Comparison of ENCODE assay signal across 35 cellular contexts in the genomic region with DNA sequence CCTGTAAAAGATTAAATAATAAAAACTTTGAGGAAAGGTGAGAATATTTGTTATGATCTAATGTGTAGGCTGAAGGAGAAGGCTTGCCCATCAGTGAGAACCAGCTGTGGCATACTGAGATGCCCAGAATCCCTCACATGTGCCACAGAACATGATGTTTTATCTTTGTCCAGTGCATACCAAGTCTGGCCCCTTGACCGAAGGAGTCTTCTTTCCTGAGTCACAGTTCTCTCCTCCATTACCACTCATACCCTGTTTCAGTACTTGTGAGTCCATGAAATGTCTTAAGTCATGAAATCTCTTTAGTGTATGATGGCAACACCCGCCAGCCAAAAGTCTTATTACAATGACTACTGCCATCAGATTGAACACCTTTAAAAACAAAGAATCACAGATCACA.
"Had no signal": no experiment of that assay in that cellular context is flagged by ENCODE, and none has a peak within 500 bp of the region (broad histone marks: within the 10 kb centered on the region; RNA-seq: fewer than 3 reads in every experiment).

No MANE protein-coding gene starts in this region.

- H3K4me2 ChIP-seq: KMS-11 had no signal

- H3K36me3 ChIP-seq: MG63 had no signal

- DNase-seq: Karpas-422, Kasumi-1, KG1, MG63, MM.1S, MV-4-11, NCI-H1048, NCI-H1092, NCI-H1092 treated with DMSO at 0.1 percent for 48 hours, NCI-H1105, NCI-H1105 treated with DMSO at 0.1 percent for 48 hours, NCI-H1417, NCI-H1417 treated with DMSO at 0.1 percent for 48 hours, NCI-H1436, NCI-H1436 treated with DMSO at 0.1 percent for 48 hours, NCI-H146, NCI-H1694, NCI-H1694 treated with DMSO at 0.1 percent for 48 hours, NCI-H187, NCI-H187 treated with DMSO at 0.1 percent for 48 hours, NCI-H1930, NCI-H2029, NCI-H2081, NCI-H2081 treated with DMSO at 0.1 percent for 48 hours, NCI-H2107, NCI-H2171, NCI-H2171 treated with DMSO at 0.1 percent for 48 hours, NCI-H2227 treated with DMSO at 0.1 percent for 48 hours, NCI-H226, NCI-H345, NCI-H446, NCI-H446 treated with DMSO at 0.1 percent for 48 hours, NCI-H510A, NCI-H510A treated with DMSO at 0.1 percent for 48 hours had no signal

- H3K27me3 ChIP-seq: MG63 had no signal

- H3K4me3 ChIP-seq: MG63 had no signal

- H3K27ac ChIP-seq: KMS-11 had no signal

- H3K9ac ChIP-seq: KMS-11 had no signal

- H3K9me3 ChIP-seq: MG63 had no signal
